Comparison of ENCODE assay signal across 28 cellular contexts in the genomic region with DNA sequence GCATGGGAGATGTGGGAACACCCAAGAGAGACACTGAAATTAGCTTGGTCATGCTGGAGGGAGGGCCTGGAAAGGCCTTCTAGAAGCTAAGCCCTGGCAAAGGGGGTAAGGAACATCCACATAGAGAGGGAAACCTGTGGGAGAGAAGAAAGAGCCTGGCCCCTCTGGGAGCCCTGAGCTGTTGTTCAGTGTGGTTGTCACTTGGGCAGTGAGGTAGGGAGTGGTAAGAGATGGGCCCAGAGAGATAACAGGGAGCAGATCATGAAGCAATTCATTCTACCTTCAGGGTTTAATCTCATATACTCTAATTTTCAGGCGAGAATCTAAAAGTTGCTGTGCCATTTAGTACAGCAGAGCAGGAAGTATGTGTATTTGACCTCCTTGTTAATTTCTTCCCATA. TPM values are rescaled to one million over a fixed set of nuclear protein-coding genes. Genes with fewer than 3 reads are reported as not detected.
"Had no signal": no experiment of that assay in that cellular context is flagged by ENCODE, and none has a peak within 500 bp of the region (broad histone marks: within the 10 kb centered on the region; RNA-seq: fewer than 3 reads in every experiment).

No MANE protein-coding gene starts in this region.

- H3K27ac ChIP-seq: coronary artery, esophagus squamous epithelium, hepatocyte, prostate gland, right lobe of liver, stomach, vagina had no signal

- H3K27me3 Mint-ChIP-seq: naive B cell had no signal

- ATAC-seq: mucosa of descending colon, right lobe of liver had no signal

- H3K9me3 ChIP-seq: esophagus squamous epithelium, mucosa of descending colon, prostate gland, right lobe of liver, stomach, thyroid gland, vagina had no signal

- H3K4me3 ChIP-seq: coronary artery, esophagus squamous epithelium, hepatocyte, mucosa of descending colon, prostate gland, right lobe of liver, smooth muscle cell, stomach, thyroid gland, vagina had no signal

- H3K27me3 ChIP-seq: esophagus squamous epithelium, hepatocyte, right lobe of liver, stomach, thyroid gland, vagina had no signal

- H3K36me3 Mint-ChIP-seq: mesothelial cell of epicardium, naive B cell had no signal

- H3K9me3 Mint-ChIP-seq: mesothelial cell of epicardium had no signal

- H3K27ac Mint-ChIP-seq: mesothelial cell of epicardium, naive B cell, nephron progenitor cell had no signal

- H3K4me1 ChIP-seq: esophagus squamous epithelium, prostate gland, right lobe of liver, vagina had no signal

- H3K4me3 Mint-ChIP-seq: mesothelial cell of epicardium, naive B cell, nephron progenitor cell had no signal

- DNase-seq: dermis blood vessel endothelial cell; effector memory CD4-positive, alpha-beta T cell; esophagus squamous epithelium; foreskin melanocyte; kidney glomerular epithelial cell; mesenchymal stem cell; mucosa of descending colon; naive B cell; nephron progenitor cell; nucleus accumbens; right lobe of liver; stimulated activated CD4-positive, alpha-beta T cell treated with anti-CD3 and anti-CD28 coated beads, Interleukin-12 subunit alpha, Interleukin-12 subunit beta, amount 100 ng/mL, for 4 hours; stimulated activated CD4-positive, alpha-beta T cell treated with anti-CD3 and anti-CD28 coated beads, Interleukin-1b, Interleukin-23, amount 100 ng/mL, for 48 hours; stimulated activated CD4-positive, alpha-beta T cell treated with anti-CD3 and anti-CD28 coated beads, Interleukin-4, amount 100 ng/mL, for 1 hour; stimulated activated CD8-positive, alpha-beta memory T cell treated with anti-CD3 and anti-CD28 coated beads, Interleukin-4, amount 100 ng/mL, for 48 hours; stimulated activated naive CD4-positive, alpha-beta T cell treated with Interleukin-2 at 50 U/mL for 16 hours; stomach; thyroid gland; trophoblast cell had no signal

- H3K4me1 Mint-ChIP-seq: mesothelial cell of epicardium, naive B cell had no signal

- H3K36me3 ChIP-seq: esophagus squamous epithelium, prostate gland, right lobe of liver, stomach, thyroid gland, vagina had no signal

RNA-seq across cellular contexts. Expression of a gene that starts 30.6 kb away (rescaled TPM):
- total RNA-seq: lung microvascular endothelial cell, osteocyte had no signal
- polyA plus RNA-seq: endothelial cell of umbilical vein had no signal
